In genomic region chr12:13211859-13212664, GRCh38 we compare ENCODE assay signal across 8 cellular contexts. TPM values are rescaled to one million over a fixed set of nuclear protein-coding genes. Genes with fewer than 3 reads are reported as not detected.
DNase-seq lines count a peak whose midpoint lies in the region; ATAC-seq, FAIRE-seq and TF ChIP-seq lines count a peak whose summit lies in the region.

No MANE protein-coding gene starts in this region.

- DNase-seq in NCI-H1092 treated with DMSO at 0.1 percent for 48 hours (lab: John Stamatoyannopoulos, UW) (peak; percentile 72), SW480 (ENCODE audit: low spot score) (peak; percentile 83), right cardiac atrium (peak in 2 of 3 donors; percentile 33 to 69), small intestine (peak; percentile 77), GOT3 (lab: John Stamatoyannopoulos, UW) (no peak)
- DNase-seq in activated naive CD8-positive, alpha-beta T cell treated with anti-CD3 and anti-CD28 coated beads, Interleukin-2, amount 50 U/mL, for 24 hours = peak; percentile 68

- H3K27me3 ChIP-seq in right cardiac atrium (ENCODE audit: control insufficient read depth, insufficient read depth) (no peaks in the 10 kb centered on the region), small intestine (ENCODE audit: control insufficient read depth in 2 of 2, insufficient read depth in 2 of 2, low read length in 2 of 2) (no peaks in the 10 kb centered on the region)

- no peak for FAIRE-seq in small intestine (lab: Jason Lieb, UNC)

- H3K4me1 ChIP-seq in right cardiac atrium (ENCODE audit: control insufficient read depth, insufficient read depth, low read length) (peaks cover 15% of the 10 kb centered on the region), small intestine (ENCODE audit: control insufficient read depth in 2 of 2, insufficient read depth in 1 of 2, low read depth in 1 of 2, low read length in 1 of 2) (peaks cover 5 to 8% of the 10 kb centered on the region in 2 donors)

- no peaks in the 10 kb centered on the region for H3K27me3 Mint-ChIP-seq in activated naive CD8-positive, alpha-beta T cell treated with anti-CD3 and anti-CD28 coated beads, Interleukin-2, amount 50 U/mL, for 24 hours

- peak; percentile 76 for TF ChIP-seq CTCF in GM12874 (IDR thresholded peaks at IDR 0.05; ENCODE audit: insufficient read depth, low read depth, low read length)

- peaks cover 5 to 8% of the 10 kb centered on the region in 2 donors for H3K36me3 ChIP-seq in small intestine (ENCODE audit: control insufficient read depth in 2 of 2, insufficient read depth in 2 of 2, low read length in 2 of 2)

- peaks cover 48% of the 10 kb centered on the region for H3K4me1 Mint-ChIP-seq in activated naive CD8-positive, alpha-beta T cell treated with anti-CD3 and anti-CD28 coated beads, Interleukin-2, amount 50 U/mL, for 24 hours

- H3K27ac Mint-ChIP-seq in activated naive CD8-positive, alpha-beta T cell treated with anti-CD3 and anti-CD28 coated beads, Interleukin-2, amount 50 U/mL, for 24 hours = no peak overlapping the region

- H3K4me3 ChIP-seq in right cardiac atrium (ENCODE audit: low read length) = no peak overlapping the region
- no peak overlapping the region for H3K4me3 ChIP-seq in small intestine (ENCODE audit: low read depth in 1 of 2, low read length in 2 of 2)

- intact Hi-C loops in right cardiac atrium (cut with DNase I) = loop anchor here (5.0 to 10.0 kb wide), 3 partner anchors 115 to 295 kb away; partner anchors contain the start of gene HEBP1 (in 1 of the 4)

- no peaks in the 10 kb centered on the region for H3K9me3 ChIP-seq in right cardiac atrium (ENCODE audit: control insufficient read depth, low read length)
- H3K9me3 ChIP-seq in small intestine (ENCODE audit: control insufficient read depth, low read depth) = no peaks in the 10 kb centered on the region

- peak overlapping the region; percentile 48 for H3K27ac ChIP-seq in right cardiac atrium (ENCODE audit: low read length)
- H3K27ac ChIP-seq in small intestine (ENCODE audit: low read depth in 1 of 2, low read length in 1 of 2) = no peak overlapping the region

- no peak for ATAC-seq in activated naive CD8-positive, alpha-beta T cell treated with anti-CD3 and anti-CD28 coated beads, Interleukin-2, amount 50 U/mL, for 24 hours
- ATAC-seq in right cardiac atrium = peak in 1 of 2 donors; percentile 13
- no peak for ATAC-seq in HG02678 (IDR thresholded peaks at IDR 0.05; ENCODE audit: unreplicated experiment)

- 65% methylated on average over 8 of the region's 8 CpGs for WGBS in right cardiac atrium
- 18 to 48% (median 27%) methylated on average over 8 of the region's 8 CpGs for WGBS in small intestine, 3 donors

- H3K9me3 Mint-ChIP-seq in activated naive CD8-positive, alpha-beta T cell treated with anti-CD3 and anti-CD28 coated beads, Interleukin-2, amount 50 U/mL, for 24 hours = no peaks in the 10 kb centered on the region

- no peaks in the 10 kb centered on the region for H3K36me3 Mint-ChIP-seq in activated naive CD8-positive, alpha-beta T cell treated with anti-CD3 and anti-CD28 coated beads, Interleukin-2, amount 50 U/mL, for 24 hours (ENCODE audit: low read depth)

- H3K4me3 Mint-ChIP-seq in activated naive CD8-positive, alpha-beta T cell treated with anti-CD3 and anti-CD28 coated beads, Interleukin-2, amount 50 U/mL, for 24 hours = no peak overlapping the region

RNA-seq across cellular contexts. Expression of gene EMP1, which starts 15.5 kb away (rescaled TPM):
- 100 to 1,000 TPM; 134 to 401 (median 261) TPM for total RNA-seq in right cardiac atrium
- polyA plus RNA-seq in right cardiac atrium (33.8 TPM), small intestine (10 to 100 TPM; 11.6 to 65.9 (median 18.1) TPM)
